ENCODE assay signal across 11 cellular contexts in genomic region chr3:151230644-151231043, GRCh38. TPM values are rescaled to one million over a fixed set of nuclear protein-coding genes. Genes with fewer than 3 reads are reported as not detected.
DNase-seq lines count a peak whose midpoint lies in the region; ATAC-seq, FAIRE-seq and TF ChIP-seq lines count a peak whose summit lies in the region.
"Had no signal": no experiment of that assay in that cellular context is flagged by ENCODE, and none has a peak within 500 bp of the region (broad histone marks: within the 10 kb centered on the region; RNA-seq: fewer than 3 reads in every experiment).

No MANE protein-coding gene starts in this region.

- FAIRE-seq in urothelium cell line (lab: Jason Lieb, UNC) = no peak

- no peak overlapping the region for H3K4me3 Mint-ChIP-seq in WTC11

- H3K27ac Mint-ChIP-seq in WTC11 = peak overlapping the region; percentile 22; the same call in 1 of the 2 replicates

- DNase-seq in AML-193 (lab: John Stamatoyannopoulos, UW) (peak; percentile 58 to 65), WTC11 (ENCODE audit: low spot score) (no peak), urothelium cell line (ENCODE audit: low spot score) (no peak), NCI-H774 (lab: John Stamatoyannopoulos, UW) (no peak), NCI-H1930 (lab: John Stamatoyannopoulos, UW) (no peak)
- no peak for DNase-seq in stimulated activated CD4-positive, alpha-beta T cell treated with anti-CD3 and anti-CD28 coated beads, Interleukin-1b, Interleukin-23, amount 100 ng/mL, for 48 hours
- DNase-seq: glutamatergic neuron, right lobe of liver, thyroid gland had no signal

- peaks cover 41% of the 10 kb centered on the region for H3K4me1 Mint-ChIP-seq in WTC11

- POLR2A ChIA-PET in WTC11 (lab: Charles Lee) = no interaction called here

- peaks cover 7% of the 10 kb centered on the region for H3K9me3 Mint-ChIP-seq in WTC11

- peaks cover 12% of the 10 kb centered on the region for H3K36me3 Mint-ChIP-seq in WTC11

- TF ChIP-seq CTCF in WTC11 (IDR thresholded peaks at IDR 0.05) = no peak

- CTCF ChIA-PET in WTC11 (lab: Charles Lee) = interaction anchor here (0.8 to 1.0 kb wide), 2 partner anchors 39 to 48 kb away, joined by 3 to 6 read pairs; partner anchors contain the start of gene P2RY14

- peak; percentile 43 for ATAC-seq in GM18861 (IDR thresholded peaks at IDR 0.05; ENCODE audit: unreplicated experiment)
- peak; percentile 49 for ATAC-seq in HG03066 (IDR thresholded peaks at IDR 0.05; ENCODE audit: low read depth, unreplicated experiment)
- ATAC-seq in WTC11 = no peak

- H3K27me3 Mint-ChIP-seq in WTC11 (ENCODE audit: low read depth) = no peaks in the 10 kb centered on the region

TF ChIP-seq in WTC11, 78 proteins besides CTCF, POLR2A, EP300 and RAD21:
- TF ChIP-seq PRRX2 (CRISPR knock-in tag; IDR thresholded peaks at IDR 0.05) (no peak), PREB (CRISPR knock-in tag; IDR thresholded peaks at IDR 0.05; ENCODE audit: borderline replicate concordance) (no peak), ZBTB21 (CRISPR knock-in tag; IDR thresholded peaks at IDR 0.05; ENCODE audit: borderline replicate concordance) (no peak), TP53 (CRISPR knock-in tag; IDR thresholded peaks at IDR 0.05) (no peak), ARID4B (CRISPR knock-in tag; IDR thresholded peaks at IDR 0.05; ENCODE audit: borderline replicate concordance) (no peak), ZNF396 (CRISPR knock-in tag; IDR thresholded peaks at IDR 0.05; ENCODE audit: borderline replicate concordance) (no peak), ZNF416 (CRISPR knock-in tag; IDR thresholded peaks at IDR 0.05) (no peak)

RNA-seq across cellular contexts. Expression of gene GPR171, which starts 27.6 kb away (rescaled TPM):
- 0.17 to 0.32 TPM in 2 of 3 replicates, not detected in the other for total RNA-seq in WTC11 (2021)

RNA-seq across cellular contexts. Expression of gene P2RY14, which starts 47.7 kb away (rescaled TPM):
- 0.07 TPM in 1 of 3 replicates, not detected in the others for total RNA-seq in WTC11 (2021)

Comparison
In these comparisons a context has a peak if more than half of its experiments do, and no peak if none do; other contexts are left out.
1. DNase-seq: peak in AML-193 (2 of 2); none in WTC11 (single experiment), stimulated activated CD4-positive, alpha-beta T cell treated with anti-CD3 and anti-CD28 coated beads, Interleukin-1b, Interleukin-23, amount 100 ng/mL, for 48 hours (single experiment), urothelium cell line (single experiment), NCI-H774 (single experiment) and NCI-H1930 (0 of 2).